8 cellular contexts compared by ENCODE assay signal in genomic region chr2:201157694-201158093, GRCh38. TPM values are rescaled to one million over a fixed set of nuclear protein-coding genes. Genes with fewer than 3 reads are reported as not detected.
A peak's percentile ranks its signal among the peaks of the same experiment; 100 is the strongest.
DNase-seq lines count a peak whose midpoint lies in the region; ATAC-seq and TF ChIP-seq lines count a peak whose summit lies in the region.

No MANE protein-coding gene starts in this region.

- no peak for TF ChIP-seq POLR2A in suprapubic skin (IDR thresholded peaks at IDR 0.05)

- WGBS in suprapubic skin, result 50% methylated on average over 4 of the region's 4 CpGs

- peak overlapping the region; percentile 47 to 69 for H3K27ac ChIP-seq in right atrium auricular region
- peak overlapping the region; percentile 47 for H3K27ac ChIP-seq in suprapubic skin

- no peak for DNase-seq in T-helper 17 cell
- DNase-seq in right atrium auricular region (ENCODE audit: low spot score), result no peak
- DNase-seq in suprapubic skin (ENCODE audit: low spot score in 2 of 2), result no peak
- no peak for DNase-seq in inferior parietal cortex (ENCODE audit: extremely low spot score)
- no peak for DNase-seq in T-helper 9 cell
- no peak for DNase-seq in activated gamma-delta T cell (lab: John Stamatoyannopoulos, UW)

- H3K36me3 Mint-ChIP-seq in T-helper 17 cell (ENCODE audit: low read depth), result peaks cover 9% of the 10 kb centered on the region

- H3K36me3 ChIP-seq in right atrium auricular region, result peaks cover 98% of the 10 kb centered on the region
- H3K36me3 ChIP-seq in suprapubic skin, result peaks cover 91% of the 10 kb centered on the region

- TF ChIP-seq EP300 in suprapubic skin (IDR thresholded peaks at IDR 0.05), result no peak

- peaks cover 20% of the 10 kb centered on the region for H3K4me1 Mint-ChIP-seq in T-helper 17 cell

- H3K4me3 ChIP-seq in right atrium auricular region (no peak overlapping the region), suprapubic skin (no peak overlapping the region)

- ATAC-seq in GM18907 (IDR thresholded peaks at IDR 0.05; ENCODE audit: unreplicated experiment), result peak; percentile 23
- ATAC-seq in HG03025 (IDR thresholded peaks at IDR 0.05; ENCODE audit: low FRiP score, unreplicated experiment), result peak; percentile 6
- ATAC-seq in T-helper 17 cell, result no peak

- H3K4me1 ChIP-seq in right atrium auricular region, result peaks cover 0 to 44% of the 10 kb centered on the region in 2 donors
- peaks cover 23% of the 10 kb centered on the region for H3K4me1 ChIP-seq in suprapubic skin

- H3K9me3 ChIP-seq in T-helper 17 cell (ENCODE audit: control insufficient read depth, low read length, poor library complexity, severe bottlenecking) (no peaks in the 10 kb centered on the region), right atrium auricular region (no peaks in the 10 kb centered on the region), suprapubic skin (no peaks in the 10 kb centered on the region)

- no peaks in the 10 kb centered on the region for H3K27me3 ChIP-seq in right atrium auricular region
- no peaks in the 10 kb centered on the region for H3K27me3 ChIP-seq in suprapubic skin

- no peak for TF ChIP-seq CTCF in right atrium auricular region (IDR thresholded peaks at IDR 0.05)
- TF ChIP-seq CTCF in suprapubic skin (IDR thresholded peaks at IDR 0.05), result no peak

- no peaks in the 10 kb centered on the region for H3K27me3 Mint-ChIP-seq in T-helper 17 cell

- H3K27ac Mint-ChIP-seq in T-helper 17 cell, result peak overlapping the region; percentile 88

- peak overlapping the region; percentile 63 for H3K4me3 Mint-ChIP-seq in T-helper 17 cell

RNA-seq across cellular contexts. Expression of gene CASP10, which starts 25.2 kb away (rescaled TPM):
- total RNA-seq in T-helper 17 cell (10 to 100 TPM; 16.4 to 21.2 TPM), right atrium auricular region (1 to 10 TPM; 3.5 to 6.8 TPM), suprapubic skin (10 to 100 TPM in 1 of 4 donors, 1 to 10 TPM in 3; 3.7 to 19.0 (median 7.4) TPM)

RNA-seq across cellular contexts. Expression of gene CFLAR, which starts 41.7 kb away (rescaled TPM):
- 100 to 1,000 TPM; 221 to 223 TPM for total RNA-seq in T-helper 17 cell
- total RNA-seq in right atrium auricular region, result 100 to 1,000 TPM; 154 to 179 TPM
- total RNA-seq in suprapubic skin, result 100 to 1,000 TPM; 116 to 250 (median 147) TPM
